10 cellular contexts compared by ENCODE assay signal in the genomic region with DNA sequence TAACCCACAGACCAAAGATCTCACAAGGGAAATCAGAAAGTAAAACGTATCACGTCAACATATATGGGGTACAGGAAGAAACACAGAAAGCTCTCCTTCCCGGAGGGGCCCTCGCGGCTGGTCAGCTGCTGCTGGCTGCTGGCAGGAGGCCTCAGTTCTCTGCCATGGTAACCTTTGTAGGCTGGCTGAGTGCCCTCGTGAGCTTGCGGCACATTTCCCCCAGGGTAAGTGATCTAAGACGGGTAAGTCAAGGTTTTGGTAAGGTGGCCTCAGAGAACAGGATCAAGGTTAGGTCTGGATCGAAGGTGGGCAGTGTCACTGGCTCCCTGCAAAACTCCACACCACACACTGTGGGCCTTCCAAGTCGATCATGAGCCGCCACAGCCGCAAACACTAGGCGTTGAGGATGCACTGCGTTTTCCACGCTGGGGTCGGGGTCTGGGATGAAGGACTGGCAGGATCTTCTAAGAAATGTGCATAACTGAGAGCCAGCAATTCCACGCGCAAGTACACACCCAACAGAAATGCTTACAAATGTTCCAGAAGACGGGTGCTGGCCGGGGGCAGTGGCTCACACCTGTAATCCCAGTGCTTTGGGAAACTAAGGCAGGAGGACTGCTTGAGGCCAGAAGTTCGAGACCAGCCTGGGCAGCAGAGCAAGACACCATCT. TPM values are rescaled to one million over a fixed set of nuclear protein-coding genes. Genes with fewer than 3 reads are reported as not detected.
DNase-seq lines count a peak whose midpoint lies in the region; ATAC-seq lines count a peak whose summit lies in the region.
"Had no signal": no experiment of that assay in that cellular context is flagged by ENCODE, and none has a peak within 500 bp of the region (broad histone marks: within the 10 kb centered on the region; RNA-seq: fewer than 3 reads in every experiment).

No MANE protein-coding gene starts in this region.

- no peak overlapping the region for H3K27ac Mint-ChIP-seq in stimulated activated naive B cell treated with anti-CD40 and anti-IgM and Interleukin-4, amounts not matched to agents 10 μg/mL and 1 μg/mL and 100 μg/mL, for 72 hours

- peaks cover 13 to 19% of the 10 kb centered on the region in 2 donors for H3K4me1 Mint-ChIP-seq in stimulated activated naive B cell treated with anti-CD40 and anti-IgM and Interleukin-4, amounts not matched to agents 10 μg/mL and 1 μg/mL and 100 μg/mL, for 72 hours

- no peak for ATAC-seq in stimulated activated naive B cell treated with anti-CD40 and anti-IgM and Interleukin-4, amounts not matched to agents 10 μg/mL and 1 μg/mL and 100 μg/mL, for 72 hours (replicated peaks)
- no peak for ATAC-seq in GM21381 (IDR thresholded peaks at IDR 0.05; ENCODE audit: unreplicated experiment)
- ATAC-seq: activated CD4-positive, CD25-positive, alpha-beta regulatory T cell treated with anti-CD3 and anti-CD28 coated beads, Interleukin-2, amount 50 U/mL, for 24 hours had no signal

- H3K36me3 Mint-ChIP-seq in stimulated activated naive B cell treated with anti-CD40 and anti-IgM and Interleukin-4, amounts not matched to agents 10 μg/mL and 1 μg/mL and 100 μg/mL, for 72 hours = peaks cover 60 to 70% of the 10 kb centered on the region in 2 donors

- no peaks in the 10 kb centered on the region for H3K9me3 Mint-ChIP-seq in stimulated activated naive B cell treated with anti-CD40 and anti-IgM and Interleukin-4, amounts not matched to agents 10 μg/mL and 1 μg/mL and 100 μg/mL, for 72 hours

- DNase-seq in activated effector memory CD4-positive, alpha-beta T cell treated with anti-CD3 and anti-CD28 coated beads, Interleukin-2, amount 50 U/mL, for 16 hours = peak; percentile 53
- DNase-seq in activated effector memory CD4-positive, alpha-beta T cell treated with Interleukin-2 at 50 U/mL for 16 hours = no peak
- DNase-seq in dermis blood vessel endothelial cell (peak; percentile 50), lung microvascular endothelial cell (ENCODE audit: low read depth in 2 of 2) (peak; percentile 39 to 57), HK-2 (ENCODE audit: unreplicated experiment) (no peak)
- no peak for DNase-seq in stimulated activated naive B cell treated with anti-CD40 and anti-IgM and Interleukin-4, amounts not matched to agents 10 μg/mL and 1 μg/mL and 100 μg/mL, for 72 hours
- DNase-seq: NCI-H1048 had no signal

- no peak overlapping the region for H3K4me3 Mint-ChIP-seq in stimulated activated naive B cell treated with anti-CD40 and anti-IgM and Interleukin-4, amounts not matched to agents 10 μg/mL and 1 μg/mL and 100 μg/mL, for 72 hours

- peak overlapping the region; percentile 39 for H3K27ac ChIP-seq in temporal lobe (ENCODE audit: low read depth, low read length)

- no peaks in the 10 kb centered on the region for H3K27me3 Mint-ChIP-seq in stimulated activated naive B cell treated with anti-CD40 and anti-IgM and Interleukin-4, amounts not matched to agents 10 μg/mL and 1 μg/mL and 100 μg/mL, for 72 hours

RNA-seq across cellular contexts. Expression of gene WDR4, which starts 33.9 kb away (rescaled TPM):
- total RNA-seq in dermis blood vessel endothelial cell = 16.3 and 21.7 TPM in 2 replicates
- 5.0 and 8.5 TPM in 2 replicates for total RNA-seq in lung microvascular endothelial cell
- total RNA-seq in temporal lobe = 10.6 TPM

RNA-seq across cellular contexts. Expression of gene NDUFV3, which starts 47.7 kb away (rescaled TPM):
- total RNA-seq in dermis blood vessel endothelial cell = 46.9 and 57.0 TPM in 2 replicates
- total RNA-seq in lung microvascular endothelial cell = 14.6 and 28.8 TPM in 2 replicates
- total RNA-seq in temporal lobe = 18.7 TPM

Comparison
In these comparisons a context has a peak if more than half of its experiments do, and no peak if none do; other contexts are left out.
1. DNase-seq: peak in activated effector memory CD4-positive, alpha-beta T cell treated with anti-CD3 and anti-CD28 coated beads, Interleukin-2, amount 50 U/mL, for 16 hours (single experiment), dermis blood vessel endothelial cell (single experiment) and lung microvascular endothelial cell (2 of 2); none in activated effector memory CD4-positive, alpha-beta T cell treated with Interleukin-2 at 50 U/mL for 16 hours (single experiment), stimulated activated naive B cell treated with anti-CD40 and anti-IgM and Interleukin-4, amounts not matched to agents 10 μg/mL and 1 μg/mL and 100 μg/mL, for 72 hours (single experiment) and HK-2 (single experiment).